Comparison of ENCODE assay signal across 1 cellular context in genomic region chr11:32420937-32421532, GRCh38.
TF ChIP-seq lines count a peak whose summit lies in the region.

No MANE protein-coding gene starts in this region.

TF ChIP-seq in K562, 482 proteins besides CTCF, POLR2A, EP300 and RAD21 (continued from another document and continues in another):
- TF ChIP-seq E4F1 (CRISPR knock-in tag; IDR thresholded peaks at IDR 0.05; ENCODE audit: borderline replicate concordance) (no peak), ZNF197 (CRISPR knock-in tag; IDR thresholded peaks at IDR 0.05; ENCODE audit: low read depth) (peak; percentile 71; the same call in 1 of the 2 replicates), NR2C2 (CRISPR knock-in tag; IDR thresholded peaks at IDR 0.05) (no peak), NR2C2 (tag; IDR thresholded peaks at IDR 0.05) (peak; percentile 56), XRCC3 (IDR thresholded peaks at IDR 0.05) (no peak), RBM22 (IDR thresholded peaks at IDR 0.05; ENCODE audit: low read depth, low read length, poor library complexity, severe bottlenecking) (no peak), JUND (IDR thresholded peaks at IDR 0.05; ENCODE audit: borderline replicate concordance, low read depth, low read length) (no peak), JUND (tag; IDR thresholded peaks at IDR 0.05; ENCODE audit: borderline replicate concordance, low read depth, low read length) (peak; percentile 75; the same call in 1 of the 3 replicates), GABPB1 (CRISPR knock-in tag; IDR thresholded peaks at IDR 0.05) (peak; percentile 45; the same call in 1 of the 2 replicates), ZNF121 (CRISPR knock-in tag; conservative IDR thresholded peaks at IDR 0.05) (no peak), TRIM28 (IDR thresholded peaks at IDR 0.05) (no peak), ZBTB9 (CRISPR knock-in tag; IDR thresholded peaks at IDR 0.05) (peak; percentile 80; the same call in 1 of the 2 replicates), SIN3A (IDR thresholded peaks at IDR 0.05; ENCODE audit: borderline replicate concordance in 2 of 2, control insufficient read depth in 1 of 2, low read depth in 2 of 2, low read length in 2 of 2) (peak in 1 of 2 experiments; percentile 48; a peak in 1 of 4 replicates), ATF7 (IDR thresholded peaks at IDR 0.05) (peak; percentile 42; the same call in 1 of the 2 replicates), ZNF384 (IDR thresholded peaks at IDR 0.05; ENCODE audit: low read depth, low read length) (no peak), HCFC1 (IDR thresholded peaks at IDR 0.05; ENCODE audit: low read depth, low read length) (no peak), ARNT (IDR thresholded peaks at IDR 0.05) (peak; percentile 22 to 76; a peak in 1 of 4 replicates), SIX5 (IDR thresholded peaks at IDR 0.05; ENCODE audit: borderline replicate concordance in 1 of 2, insufficient read depth in 1 of 2, low read depth in 1 of 2, low read length in 2 of 2) (no peak), KDM4B (IDR thresholded peaks at IDR 0.05; ENCODE audit: borderline replicate concordance in 2 of 2, low read depth in 1 of 2) (peak in 1 of 2 experiments; percentile 73; a peak in 1 of 4 replicates), PCBP2 (IDR thresholded peaks at IDR 0.05; ENCODE audit: low read depth, low read length, poor library complexity, severe bottlenecking) (no peak), ERF (CRISPR knock-in tag; IDR thresholded peaks at IDR 0.05) (peak; percentile 62; the same call in 1 of the 2 replicates), BCLAF1 (IDR thresholded peaks at IDR 0.05; ENCODE audit: borderline replicate concordance in 1 of 2, control insufficient read depth in 1 of 2, low read depth in 2 of 2, low read length in 1 of 2) (peak in 1 of 2 experiments; percentile 39; a peak in 1 of 4 replicates), ZNF174 (CRISPR knock-in tag; IDR thresholded peaks at IDR 0.05) (no peak)
- TF ChIP-seq, protein P1, sequence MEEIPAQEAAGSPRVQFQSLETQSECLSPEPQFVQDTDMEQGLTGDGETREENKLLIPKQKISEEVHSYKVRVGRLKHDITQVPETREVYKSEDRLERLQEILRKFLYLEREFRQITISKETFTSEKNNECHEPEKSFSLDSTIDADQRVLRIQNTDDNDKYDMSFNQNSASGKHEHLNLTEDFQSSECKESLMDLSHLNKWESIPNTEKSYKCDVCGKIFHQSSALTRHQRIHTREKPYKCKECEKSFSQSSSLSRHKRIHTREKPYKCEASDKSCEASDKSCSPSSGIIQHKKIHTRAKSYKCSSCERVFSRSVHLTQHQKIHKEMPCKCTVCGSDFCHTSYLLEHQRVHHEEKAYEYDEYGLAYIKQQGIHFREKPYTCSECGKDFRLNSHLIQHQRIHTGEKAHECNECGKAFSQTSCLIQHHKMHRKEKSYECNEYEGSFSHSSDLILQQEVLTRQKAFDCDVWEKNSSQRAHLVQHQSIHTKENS (CRISPR knock-in tag; IDR thresholded peaks at IDR 0.05), result no peak
- TF ChIP-seq, protein P2, sequence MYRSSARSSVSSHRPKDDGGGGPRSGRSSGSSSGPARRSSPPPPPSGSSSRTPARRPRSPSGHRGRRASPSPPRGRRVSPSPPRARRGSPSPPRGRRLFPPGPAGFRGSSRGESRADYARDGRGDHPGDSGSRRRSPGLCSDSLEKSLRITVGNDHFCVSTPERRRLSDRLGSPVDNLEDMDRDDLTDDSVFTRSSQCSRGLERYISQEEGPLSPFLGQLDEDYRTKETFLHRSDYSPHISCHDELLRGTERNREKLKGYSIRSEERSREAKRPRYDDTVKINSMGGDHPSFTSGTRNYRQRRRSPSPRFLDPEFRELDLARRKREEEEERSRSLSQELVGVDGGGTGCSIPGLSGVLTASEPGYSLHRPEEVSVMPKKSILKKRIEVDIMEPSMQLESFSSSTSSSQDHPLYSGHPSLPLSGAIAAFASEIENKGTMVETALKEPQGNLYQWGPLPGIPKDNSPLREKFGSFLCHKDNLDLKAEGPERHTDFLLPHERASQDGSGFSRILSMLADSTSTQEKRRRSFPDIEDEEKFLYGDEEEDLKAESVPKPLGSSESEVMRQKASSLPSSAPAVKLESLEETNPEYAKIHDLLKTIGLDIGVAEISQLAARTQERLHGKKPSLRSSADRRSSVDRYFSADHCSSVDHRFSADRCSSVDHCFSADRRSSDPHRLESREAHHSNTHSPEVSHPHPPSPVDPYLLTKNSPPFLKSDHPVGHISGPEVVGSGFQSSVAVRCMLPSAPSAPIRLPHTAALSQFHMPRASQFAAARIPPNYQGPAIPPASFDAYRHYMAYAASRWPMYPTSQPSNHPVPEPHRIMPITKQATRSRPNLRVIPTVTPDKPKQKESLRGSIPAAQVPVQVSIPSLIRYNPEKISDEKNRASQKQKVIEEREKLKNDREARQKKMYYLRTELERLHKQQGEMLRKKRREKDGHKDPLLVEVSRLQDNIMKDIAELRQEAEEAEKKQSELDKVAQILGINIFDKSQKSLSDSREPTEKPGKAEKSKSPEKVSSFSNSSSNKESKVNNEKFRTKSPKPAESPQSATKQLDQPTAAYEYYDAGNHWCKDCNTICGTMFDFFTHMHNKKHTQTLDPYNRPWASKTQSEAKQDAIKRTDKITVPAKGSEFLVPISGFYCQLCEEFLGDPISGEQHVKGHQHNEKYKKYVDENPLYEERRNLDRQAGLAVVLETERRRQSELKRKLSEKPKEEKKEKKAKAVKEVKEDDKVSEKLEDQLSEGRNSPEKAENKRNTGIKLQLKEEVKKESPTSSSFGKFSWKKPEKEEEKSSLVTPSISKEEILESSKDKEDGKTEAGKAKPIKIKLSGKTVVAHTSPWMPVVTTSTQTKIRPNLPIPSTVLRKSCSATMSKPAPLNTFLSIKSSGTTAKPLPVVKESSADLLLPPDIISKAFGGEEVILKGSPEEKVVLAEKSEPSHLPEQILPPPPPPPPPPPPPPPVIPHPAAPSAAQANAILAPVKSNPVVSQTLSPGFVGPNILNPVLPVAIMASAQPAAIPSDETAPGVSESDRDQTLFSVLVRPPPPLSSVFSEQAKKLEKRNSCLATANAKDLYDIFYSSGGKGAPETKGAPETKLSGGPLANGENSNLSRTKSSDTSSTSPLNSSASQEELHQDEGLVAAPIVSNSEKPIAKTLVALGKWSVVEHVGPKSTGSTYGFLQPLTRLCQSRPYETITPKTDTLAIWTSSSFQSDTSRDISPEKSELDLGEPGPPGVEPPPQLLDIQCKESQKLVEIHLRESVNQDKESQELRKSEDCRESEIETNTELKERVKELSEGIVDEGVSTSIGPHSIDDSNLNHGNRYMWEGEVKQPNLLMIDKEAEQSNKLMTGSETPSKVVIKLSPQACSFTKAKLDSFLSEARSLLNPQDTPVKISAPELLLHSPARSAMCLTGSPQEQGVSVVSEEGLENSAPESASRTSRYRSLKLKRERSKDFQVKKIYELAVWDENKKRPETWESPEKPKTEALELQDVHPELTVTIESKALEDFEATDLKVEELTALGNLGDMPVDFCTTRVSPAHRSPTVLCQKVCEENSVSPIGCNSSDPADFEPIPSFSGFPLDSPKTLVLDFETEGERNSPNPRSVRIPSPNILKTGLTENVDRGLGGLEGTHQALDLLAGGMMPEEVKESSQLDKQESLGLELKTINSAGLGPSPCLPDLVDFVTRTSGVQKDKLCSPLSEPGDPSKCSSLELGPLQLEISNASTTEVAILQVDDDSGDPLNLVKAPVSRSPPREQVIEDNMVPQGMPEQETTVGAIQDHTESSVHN (IDR thresholded peaks at IDR 0.05; ENCODE audit: borderline replicate concordance in 1 of 2, low read depth in 1 of 2), result peak in 1 of 2 experiments; percentile 54; a peak in 1 of 4 replicates
- TF ChIP-seq, protein P3, sequence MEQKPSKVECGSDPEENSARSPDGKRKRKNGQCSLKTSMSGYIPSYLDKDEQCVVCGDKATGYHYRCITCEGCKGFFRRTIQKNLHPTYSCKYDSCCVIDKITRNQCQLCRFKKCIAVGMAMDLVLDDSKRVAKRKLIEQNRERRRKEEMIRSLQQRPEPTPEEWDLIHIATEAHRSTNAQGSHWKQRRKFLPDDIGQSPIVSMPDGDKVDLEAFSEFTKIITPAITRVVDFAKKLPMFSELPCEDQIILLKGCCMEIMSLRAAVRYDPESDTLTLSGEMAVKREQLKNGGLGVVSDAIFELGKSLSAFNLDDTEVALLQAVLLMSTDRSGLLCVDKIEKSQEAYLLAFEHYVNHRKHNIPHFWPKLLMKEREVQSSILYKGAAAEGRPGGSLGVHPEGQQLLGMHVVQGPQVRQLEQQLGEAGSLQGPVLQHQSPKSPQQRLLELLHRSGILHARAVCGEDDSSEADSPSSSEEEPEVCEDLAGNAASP (IDR thresholded peaks at IDR 0.05), result no peak
- TF ChIP-seq, protein P4, sequence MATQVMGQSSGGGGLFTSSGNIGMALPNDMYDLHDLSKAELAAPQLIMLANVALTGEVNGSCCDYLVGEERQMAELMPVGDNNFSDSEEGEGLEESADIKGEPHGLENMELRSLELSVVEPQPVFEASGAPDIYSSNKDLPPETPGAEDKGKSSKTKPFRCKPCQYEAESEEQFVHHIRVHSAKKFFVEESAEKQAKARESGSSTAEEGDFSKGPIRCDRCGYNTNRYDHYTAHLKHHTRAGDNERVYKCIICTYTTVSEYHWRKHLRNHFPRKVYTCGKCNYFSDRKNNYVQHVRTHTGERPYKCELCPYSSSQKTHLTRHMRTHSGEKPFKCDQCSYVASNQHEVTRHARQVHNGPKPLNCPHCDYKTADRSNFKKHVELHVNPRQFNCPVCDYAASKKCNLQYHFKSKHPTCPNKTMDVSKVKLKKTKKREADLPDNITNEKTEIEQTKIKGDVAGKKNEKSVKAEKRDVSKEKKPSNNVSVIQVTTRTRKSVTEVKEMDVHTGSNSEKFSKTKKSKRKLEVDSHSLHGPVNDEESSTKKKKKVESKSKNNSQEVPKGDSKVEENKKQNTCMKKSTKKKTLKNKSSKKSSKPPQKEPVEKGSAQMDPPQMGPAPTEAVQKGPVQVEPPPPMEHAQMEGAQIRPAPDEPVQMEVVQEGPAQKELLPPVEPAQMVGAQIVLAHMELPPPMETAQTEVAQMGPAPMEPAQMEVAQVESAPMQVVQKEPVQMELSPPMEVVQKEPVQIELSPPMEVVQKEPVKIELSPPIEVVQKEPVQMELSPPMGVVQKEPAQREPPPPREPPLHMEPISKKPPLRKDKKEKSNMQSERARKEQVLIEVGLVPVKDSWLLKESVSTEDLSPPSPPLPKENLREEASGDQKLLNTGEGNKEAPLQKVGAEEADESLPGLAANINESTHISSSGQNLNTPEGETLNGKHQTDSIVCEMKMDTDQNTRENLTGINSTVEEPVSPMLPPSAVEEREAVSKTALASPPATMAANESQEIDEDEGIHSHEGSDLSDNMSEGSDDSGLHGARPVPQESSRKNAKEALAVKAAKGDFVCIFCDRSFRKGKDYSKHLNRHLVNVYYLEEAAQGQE (CRISPR knock-in tag; IDR thresholded peaks at IDR 0.05; ENCODE audit: low read depth), result 0 out of 2 replicates have a peak, but pooled peaks have one; percentile 29
- TF ChIP-seq, protein P5, sequence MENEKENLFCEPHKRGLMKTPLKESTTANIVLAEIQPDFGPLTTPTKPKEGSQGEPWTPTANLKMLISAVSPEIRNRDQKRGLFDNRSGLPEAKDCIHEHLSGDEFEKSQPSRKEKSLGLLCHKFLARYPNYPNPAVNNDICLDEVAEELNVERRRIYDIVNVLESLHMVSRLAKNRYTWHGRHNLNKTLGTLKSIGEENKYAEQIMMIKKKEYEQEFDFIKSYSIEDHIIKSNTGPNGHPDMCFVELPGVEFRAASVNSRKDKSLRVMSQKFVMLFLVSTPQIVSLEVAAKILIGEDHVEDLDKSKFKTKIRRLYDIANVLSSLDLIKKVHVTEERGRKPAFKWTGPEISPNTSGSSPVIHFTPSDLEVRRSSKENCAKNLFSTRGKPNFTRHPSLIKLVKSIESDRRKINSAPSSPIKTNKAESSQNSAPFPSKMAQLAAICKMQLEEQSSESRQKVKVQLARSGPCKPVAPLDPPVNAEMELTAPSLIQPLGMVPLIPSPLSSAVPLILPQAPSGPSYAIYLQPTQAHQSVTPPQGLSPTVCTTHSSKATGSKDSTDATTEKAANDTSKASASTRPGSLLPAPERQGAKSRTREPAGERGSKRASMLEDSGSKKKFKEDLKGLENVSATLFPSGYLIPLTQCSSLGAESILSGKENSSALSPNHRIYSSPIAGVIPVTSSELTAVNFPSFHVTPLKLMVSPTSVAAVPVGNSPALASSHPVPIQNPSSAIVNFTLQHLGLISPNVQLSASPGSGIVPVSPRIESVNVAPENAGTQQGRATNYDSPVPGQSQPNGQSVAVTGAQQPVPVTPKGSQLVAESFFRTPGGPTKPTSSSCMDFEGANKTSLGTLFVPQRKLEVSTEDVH (IDR thresholded peaks at IDR 0.05; ENCODE audit: low read depth, partially characterized antibody), result no peak
